ENCODE assay signal across 11 cellular contexts in the genomic region with DNA sequence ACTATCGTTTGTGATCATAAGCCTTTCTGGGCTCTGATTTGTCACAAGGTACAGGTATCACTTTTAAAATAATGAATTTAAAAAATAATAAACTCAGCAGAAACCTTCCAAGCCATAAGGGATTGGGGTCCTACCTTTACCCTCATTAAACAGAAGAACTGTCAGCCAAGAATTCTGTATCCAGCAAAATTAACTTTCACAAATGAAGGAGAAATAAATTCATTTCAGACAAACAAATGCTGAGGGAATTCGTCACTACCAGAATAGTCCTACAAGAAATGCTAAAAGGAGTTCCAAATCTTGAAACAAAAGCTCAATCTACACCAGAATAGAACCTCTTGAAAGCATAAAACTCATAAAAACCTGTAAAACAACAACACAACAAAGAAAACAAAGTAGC. TPM values are rescaled to one million over a fixed set of nuclear protein-coding genes. Genes with fewer than 3 reads are reported as not detected.
"Had no signal": no experiment of that assay in that cellular context is flagged by ENCODE, and none has a peak within 500 bp of the region (broad histone marks: within the 10 kb centered on the region; RNA-seq: fewer than 3 reads in every experiment).

No MANE protein-coding gene starts in this region.

- FAIRE-seq: H1, H54 had no signal

- H3K4me1 ChIP-seq: HAP-1 had no signal

- DNase-seq: GM23248, GOT3, H7, H9, HCEC 1CT, HFFc6 had no signal

- H3K9ac ChIP-seq: GM23248 had no signal

- H3K36me3 ChIP-seq: HAP-1 had no signal

- H3K4me2 ChIP-seq: GM23338 had no signal

- ATAC-seq: GM23338, HCT116 had no signal

- H3K4me3 ChIP-seq: GM23248, GM23338, HAP-1 had no signal

- H3K27ac ChIP-seq: GM23248 had no signal

- H2AFZ ChIP-seq: GM23248, GM23338 had no signal

RNA-seq across cellular contexts. Expression of a gene that starts 25.7 kb away (rescaled TPM):
- total RNA-seq: GM23248, HFFc6 had no signal
- polyA plus RNA-seq: GM23248 had no signal
